ENCODE assay signal across 30 cellular contexts in genomic region chr3:127342735-127343134, GRCh38. TPM values are rescaled to one million over a fixed set of nuclear protein-coding genes. Genes with fewer than 3 reads are reported as not detected.
DNase-seq lines count a peak whose midpoint lies in the region; ATAC-seq, FAIRE-seq and TF ChIP-seq lines count a peak whose summit lies in the region.
"Had no signal": no experiment of that assay in that cellular context is flagged by ENCODE, and none has a peak within 500 bp of the region (broad histone marks: within the 10 kb centered on the region; RNA-seq: fewer than 3 reads in every experiment).

No MANE protein-coding gene starts in this region.

- H3K4me3 ChIP-seq in AG04450 (ENCODE audit: low read depth, low read length) (no peak overlapping the region), bronchial epithelial cell (ENCODE audit: low read depth, low read length) (no peak overlapping the region), left lung (no peak overlapping the region)
- H3K4me3 ChIP-seq: gastroesophageal sphincter, transverse colon had no signal

- intact Hi-C loops in left lung (cut with DNase I) = no loop called here

- no peak for FAIRE-seq in bronchial epithelial cell (lab: Jason Lieb, UNC)
- FAIRE-seq: GM12891, GM19239 had no signal

- TF ChIP-seq CTCF in AG04450 (IDR thresholded peaks at IDR 0.05; ENCODE audit: low read depth, low read length) = 0 out of 2 replicates have a peak, but pooled peaks have one; percentile 5
- peak; percentile 21 for TF ChIP-seq CTCF in bronchial epithelial cell (IDR thresholded peaks at IDR 0.05; ENCODE audit: insufficient read depth, low read length, severe bottlenecking)
- TF ChIP-seq CTCF in left lung (IDR thresholded peaks at IDR 0.05) = no peak

- H3K27me3 ChIP-seq in AG04450 (ENCODE audit: control insufficient read depth, insufficient read depth, low read length) (peaks cover 14% of the 10 kb centered on the region), bronchial epithelial cell (ENCODE audit: control insufficient read depth, insufficient read depth, low read length) (peaks cover 2% of the 10 kb centered on the region), left lung (peaks cover 7 to 37% of the 10 kb centered on the region in 2 donors)

- peak; percentile 74 for ATAC-seq in left lung
- no peak for ATAC-seq in HG02759 (IDR thresholded peaks at IDR 0.05; ENCODE audit: unreplicated experiment)
- no peak for ATAC-seq in GM19324 (IDR thresholded peaks at IDR 0.05; ENCODE audit: low FRiP score, unreplicated experiment)
- no peak for ATAC-seq in GM21515 (IDR thresholded peaks at IDR 0.05; ENCODE audit: unreplicated experiment)
- ATAC-seq: esophagus mucosa, gastroesophageal sphincter had no signal

- H3K27ac ChIP-seq in AG04450 (ENCODE audit: low read depth, low read length) (no peak overlapping the region), left lung (no peak overlapping the region)
- H3K27ac ChIP-seq: gastroesophageal sphincter, transverse colon had no signal

- POLR2A ChIA-PET in AG04450 (lab: Yijun Ruan, JAX) = no interaction called here

- DNase-seq in AG04450 (ENCODE audit: low read depth, low spot score) (no peak), HT1080 (ENCODE audit: low read depth) (peak; percentile 30), bronchial epithelial cell (ENCODE audit: low read depth) (no peak), left lung (no peak), NCI-H1694 (lab: John Stamatoyannopoulos, UW) (no peak)
- DNase-seq: activated CD4-positive, alpha-beta T cell treated with anti-CD3 and anti-CD28 coated beads for 4 hours; activated naive CD4-positive, alpha-beta T cell treated with Interleukin-2 at 50 U/mL for 16 hours; activated T-cell treated with anti-CD3 and anti-CD28 coated beads, Interleukin-2, amount 50 U/mL, for 48 hours; amniotic stem cell; CD8-positive, alpha-beta memory T cell; effector memory CD4-positive, alpha-beta T cell; GF-D8; kidney glomerular epithelial cell; mammary epithelial cell; NCI-H187; NCI-H2227 treated with DMSO at 0.1 percent for 48 hours; NCI-H69; transverse colon had no signal

- CTCF ChIA-PET in AG04450 (lab: Charles Lee) = no interaction called here

- H3K4me1 ChIP-seq in left lung = no peaks in the 10 kb centered on the region
- H3K4me1 ChIP-seq: transverse colon had no signal

- H3K9me3 ChIP-seq in AG04450 (ENCODE audit: control insufficient read depth, insufficient read depth, low read length) (peaks cover 8% of the 10 kb centered on the region; the same call in 1 of the 2 replicates), left lung (no peaks in the 10 kb centered on the region)
- H3K9me3 ChIP-seq: gastroesophageal sphincter, transverse colon had no signal

- no peaks in the 10 kb centered on the region for H3K36me3 ChIP-seq in bronchial epithelial cell (ENCODE audit: control insufficient read depth, insufficient read depth, low read length)
- H3K36me3 ChIP-seq in left lung = no peaks in the 10 kb centered on the region
- H3K36me3 ChIP-seq: gastroesophageal sphincter, transverse colon had no signal

RNA-seq across cellular contexts. Expression of gene PRR20G, which starts 54.9 kb away (rescaled TPM):
- polyA plus RNA-seq in AG04450 (2011; rRNA removed) = not detected in 2 replicates
- not detected in 2 replicates for polyA minus RNA-seq in AG04450 (2011; rRNA and poly(A)+ RNA removed)
- not detected in 2 replicates for total RNA-seq in HT1080 (2014; rRNA removed; shearing (Covaris generic))
- polyA plus RNA-seq in HT1080 (2015; cell fraction: cytosol; rRNA removed) = 0.07 and 0.08 TPM in 2 replicates
- not detected in 2 replicates for polyA plus RNA-seq in HT1080 (2015; cell fraction: nucleus; rRNA removed)
- not detected in 2 replicates for total RNA-seq in bronchial epithelial cell
- not detected for total RNA-seq in left lung
- total RNA-seq: A172; activated CD8-positive, alpha-beta memory T cell treated with anti-CD3 and anti-CD28 coated beads for 36 hours; CD8-positive, alpha-beta memory T cell; esophagus mucosa; gastroesophageal sphincter; HT-29; LHCN-M2; mammary epithelial cell; skeletal muscle tissue; transverse colon had no signal
- polyA plus RNA-seq: CD8-positive, alpha-beta memory T cell; mammary epithelial cell had no signal

Comparison
In these comparisons a context has a peak if more than half of its experiments do, and no peak if none do; other contexts are left out.
1. CTCF ChIP-seq: peak in AG04450 (single experiment) and bronchial epithelial cell (single experiment); none in left lung (0 of 2).